ENCODE assay signal across 12 cellular contexts in genomic region chr5:56637321-56637920, GRCh38.
DNase-seq lines count a peak whose midpoint lies in the region; TF ChIP-seq lines count a peak whose summit lies in the region.
"Had no signal": no experiment of that assay in that cellular context is flagged by ENCODE, and none has a peak within 500 bp of the region (broad histone marks: within the 10 kb centered on the region; RNA-seq: fewer than 3 reads in every experiment).

No MANE protein-coding gene starts in this region.

- no peak overlapping the region for H2AFZ ChIP-seq in hepatocyte

- TF ChIP-seq CTCF in hepatocyte (IDR thresholded peaks at IDR 0.05; ENCODE audit: poor library complexity) (no peak), suprapubic skin (IDR thresholded peaks at IDR 0.05) (no peak)

- no peaks in the 10 kb centered on the region for H3K9me2 ChIP-seq in hepatocyte (replicated peaks; ENCODE audit: insufficient read depth)

- no peaks in the 10 kb centered on the region for H3K9me3 ChIP-seq in hepatocyte (ENCODE audit: low read depth)
- no peaks in the 10 kb centered on the region for H3K9me3 ChIP-seq in suprapubic skin

- no peaks in the 10 kb centered on the region for H3K27me3 ChIP-seq in hepatocyte
- no peaks in the 10 kb centered on the region for H3K27me3 ChIP-seq in suprapubic skin

- 23% methylated on average over 3 of the region's 3 CpGs for WGBS in hepatocyte (ENCODE audit: low lambda C conversion rate, missing lambda C conversion rate)
- 48% methylated on average over 3 of the region's 3 CpGs for WGBS in suprapubic skin

- H3K4me3 ChIP-seq in hepatocyte (no peak overlapping the region), suprapubic skin (no peak overlapping the region)

- no peak for TF ChIP-seq EP300 in suprapubic skin (IDR thresholded peaks at IDR 0.05)

- no peaks in the 10 kb centered on the region for H3K79me2 ChIP-seq in hepatocyte

- intact Hi-C loops in cardiac septum (cut with DNase I): no loop called here

- DNase-seq in NCI-H1105 treated with DMSO at 0.1 percent for 48 hours (lab: John Stamatoyannopoulos, UW): peak; percentile 43
- no peak for DNase-seq in NCI-H1105 (lab: John Stamatoyannopoulos, UW)
- DNase-seq in RPMI7951 (ENCODE audit: low read depth): peak; percentile 30
- peak; percentile 41 for DNase-seq in hepatocyte (ENCODE audit: low spot score)
- DNase-seq in suprapubic skin (ENCODE audit: low spot score in 2 of 2): no peak
- DNase-seq in cardiac septum (ENCODE audit: low spot score): no peak
- DNase-seq in NCI-H82 treated with DMSO at 0.1 percent for 48 hours (lab: John Stamatoyannopoulos, UW; ENCODE audit: unreplicated experiment): no peak
- no peak for DNase-seq in stimulated activated CD4-positive, alpha-beta T cell treated with anti-CD3 and anti-CD28 coated beads, Interleukin-4, amount 100 ng/mL, for 1 hour
- DNase-seq: activated CD4-positive, CD25-positive, alpha-beta regulatory T cell treated with anti-CD3 and anti-CD28 coated beads, Interleukin-2, amount 50 U/mL, for 72 hours; activated effector memory CD4-positive, alpha-beta T cell treated with anti-CD3 and anti-CD28 coated beads, Interleukin-2, amount 50 U/mL, for 16 hours; stimulated activated CD4-positive, alpha-beta T cell treated with anti-CD3 and anti-CD28 coated beads, Interleukin-12 subunit alpha, Interleukin-12 subunit beta, amount 100 ng/mL, for 4 hours; stimulated activated naive B cell treated with anti-CD40 and anti-IgM and Interleukin-4, amounts not matched to agents 10 μg/mL and 1 μg/mL and 100 μg/mL, for 72 hours had no signal

- no peak for TF ChIP-seq POLR2A in suprapubic skin (IDR thresholded peaks at IDR 0.05)

- H3K4me2 ChIP-seq in hepatocyte: peak overlapping the region; percentile 48

- no peaks in the 10 kb centered on the region for H4K20me1 ChIP-seq in hepatocyte (ENCODE audit: insufficient read depth, poor library complexity, severe bottlenecking)

- H3K36me3 ChIP-seq in hepatocyte (replicated peaks; ENCODE audit: insufficient read depth, low read depth) (no peaks in the 10 kb centered on the region), suprapubic skin (no peaks in the 10 kb centered on the region)

- peaks cover 44% of the 10 kb centered on the region for H3K4me1 ChIP-seq in hepatocyte (ENCODE audit: insufficient read depth)
- H3K4me1 ChIP-seq in suprapubic skin: peaks cover 48% of the 10 kb centered on the region

- peak overlapping the region; percentile 84 for H3K27ac ChIP-seq in hepatocyte
- H3K27ac ChIP-seq in suprapubic skin: peak overlapping the region; percentile 80

Comparison
In these comparisons a context has a peak if more than half of its experiments do, and no peak if none do; other contexts are left out.
1. DNase-seq: peak in NCI-H1105 treated with DMSO at 0.1 percent for 48 hours (single experiment), RPMI7951 (single experiment) and hepatocyte (single experiment); none in NCI-H1105 (single experiment), suprapubic skin (0 of 2), cardiac septum (single experiment), NCI-H82 treated with DMSO at 0.1 percent for 48 hours (single experiment) and stimulated activated CD4-positive, alpha-beta T cell treated with anti-CD3 and anti-CD28 coated beads, Interleukin-4, amount 100 ng/mL, for 1 hour (single experiment).